In the genomic region with DNA sequence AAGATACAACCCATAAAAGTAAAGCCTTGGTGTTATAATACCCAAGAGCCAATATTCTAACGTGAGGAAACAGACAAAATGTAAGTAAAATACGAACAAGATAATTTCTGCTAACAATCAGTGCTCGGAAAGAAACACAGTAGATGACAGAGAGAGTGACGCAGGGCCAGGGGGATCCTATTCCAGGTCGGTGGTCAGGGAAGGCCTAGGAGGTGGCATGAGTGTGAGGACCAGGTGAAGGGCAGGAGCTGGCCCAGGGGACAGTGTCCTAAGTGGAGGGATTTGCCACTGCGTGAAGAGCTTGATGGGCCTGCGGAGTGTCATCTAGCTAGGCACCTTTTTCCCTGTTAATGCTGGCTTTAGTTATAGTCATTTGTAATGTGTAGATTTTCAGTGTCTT, we compare ENCODE assay signal across 28 cellular contexts. TPM values are rescaled to one million over a fixed set of nuclear protein-coding genes. Genes with fewer than 3 reads are reported as not detected.
A peak's percentile ranks its signal among the peaks of the same experiment; 100 is the strongest.
DNase-seq lines count a peak whose midpoint lies in the region; ATAC-seq, FAIRE-seq and TF ChIP-seq lines count a peak whose summit lies in the region.
"Had no signal": no experiment of that assay in that cellular context is flagged by ENCODE, and none has a peak within 500 bp of the region (broad histone marks: within the 10 kb centered on the region; RNA-seq: fewer than 3 reads in every experiment).

No MANE protein-coding gene starts in this region.

- no peaks in the 10 kb centered on the region for H3K27me3 Mint-ChIP-seq in activated naive CD8-positive, alpha-beta T cell treated with anti-CD3 and anti-CD28 coated beads for 36 hours
- H3K27me3 Mint-ChIP-seq: stimulated activated naive CD8-positive, alpha-beta T cell treated with anti-CD3 and anti-CD28 coated beads, Interleukin-15, Interleukin-2, amounts not matched to agents 100 ng/mL and 50 ng/mL, for 24 hours had no signal

- no peak for DNase-seq in right cardiac atrium
- no peak for DNase-seq in cardiac septum (ENCODE audit: low spot score)
- no peak for DNase-seq in GM12878 (ENCODE audit: low read depth, low spot score)
- no peak for DNase-seq in NCI-H2171 (lab: John Stamatoyannopoulos, UW)
- no peak for DNase-seq in brain microvascular endothelial cell
- DNase-seq in WERI-Rb-1, result no peak
- DNase-seq in activated naive CD8-positive, alpha-beta T cell treated with anti-CD3 and anti-CD28 coated beads for 36 hours, result no peak
- DNase-seq: activated CD4-positive, CD25-positive, alpha-beta regulatory T cell; activated gamma-delta T cell treated with Interleukin-2 at 50 U/mL for 16 hours; activated T-cell treated with anti-CD3 and anti-CD28 coated beads, Interleukin-2, amount 50 U/mL, for 4 hours; CD8-positive, alpha-beta T cell; effector CD8-positive, alpha-beta T cell; hippocampal formation; Karpas-422; lower lobe of right lung; NCI-H1417 treated with DMSO at 0.1 percent for 48 hours; NCI-H2081 treated with DMSO at 0.1 percent for 48 hours; NCI-H226; NCI-H774; SJCRH30; testis; uterus had no signal

- H3K4me3 ChIP-seq in right cardiac atrium (ENCODE audit: low read length) (no peak overlapping the region), GM12878 (no peak overlapping the region), neutrophil (ENCODE audit: low read depth in 1 of 2, low read length in 1 of 2) (no peak overlapping the region), brain microvascular endothelial cell (ENCODE audit: low read depth, low read length) (no peak overlapping the region), WERI-Rb-1 (ENCODE audit: low read depth, low read length) (no peak overlapping the region)
- H3K4me3 ChIP-seq: gastroesophageal sphincter, lower lobe of right lung, SJCRH30, testis, uterus had no signal

- H3K36me3 ChIP-seq in GM12878 (ENCODE audit: control insufficient read depth in 2 of 2, insufficient read depth in 2 of 2, low read length in 1 of 2), result peaks cover under 1 to 3% of the 10 kb centered on the region in 2 experiments
- no peaks in the 10 kb centered on the region for H3K36me3 ChIP-seq in neutrophil
- no peaks in the 10 kb centered on the region for H3K36me3 ChIP-seq in brain microvascular endothelial cell (replicated peaks)
- H3K36me3 ChIP-seq in WERI-Rb-1, result no peaks in the 10 kb centered on the region
- H3K36me3 ChIP-seq: gastroesophageal sphincter, lower lobe of right lung, SJCRH30, uterus had no signal

- H3K79me2 ChIP-seq in GM12878 (ENCODE audit: control insufficient read depth, insufficient read depth, low read length), result peaks cover 91% of the 10 kb centered on the region

- no peak overlapping the region for H3K4me3 Mint-ChIP-seq in activated naive CD8-positive, alpha-beta T cell treated with anti-CD3 and anti-CD28 coated beads for 36 hours
- H3K4me3 Mint-ChIP-seq: activated T-cell treated with anti-CD3 and anti-CD28 coated beads, Interleukin-2, amount 50 U/mL, for 4 hours; brain; CD8-positive, alpha-beta T cell; nephron; stimulated activated naive CD8-positive, alpha-beta T cell treated with anti-CD3 and anti-CD28 coated beads, Interleukin-15, Interleukin-2, amounts not matched to agents 100 ng/mL and 50 ng/mL, for 24 hours had no signal

- no peak for TF ChIP-seq RAD21 in GM12878 (IDR thresholded peaks at IDR 0.05; ENCODE audit: insufficient read depth, low read depth, low read length)

- H4K20me1 ChIP-seq in GM12878 (ENCODE audit: control insufficient read depth, insufficient read depth), result peaks cover under 1% of the 10 kb centered on the region; the same call in 1 of the 2 replicates

- no peak overlapping the region for H3K4me2 ChIP-seq in GM12878 (ENCODE audit: control insufficient read depth, insufficient read depth)

- H2AFZ ChIP-seq in GM12878 (ENCODE audit: control insufficient read depth, low read depth, low read length), result no peak overlapping the region

- no peaks in the 10 kb centered on the region for H3K9me3 ChIP-seq in right cardiac atrium (ENCODE audit: control insufficient read depth, low read length)
- H3K9me3 ChIP-seq in GM12878 (replicated peaks; ENCODE audit: control insufficient read depth, insufficient read depth, low read length), result no peaks in the 10 kb centered on the region
- H3K9me3 ChIP-seq in neutrophil, result no peaks in the 10 kb centered on the region
- H3K9me3 ChIP-seq in WERI-Rb-1 (ENCODE audit: severe bottlenecking), result no peaks in the 10 kb centered on the region
- H3K9me3 ChIP-seq: gastroesophageal sphincter, lower lobe of right lung, SJCRH30, testis, uterus had no signal

- peaks cover 3% of the 10 kb centered on the region for H3K9me3 Mint-ChIP-seq in activated naive CD8-positive, alpha-beta T cell treated with anti-CD3 and anti-CD28 coated beads for 36 hours
- H3K9me3 Mint-ChIP-seq: activated T-cell treated with anti-CD3 and anti-CD28 coated beads, Interleukin-2, amount 50 U/mL, for 4 hours; CD8-positive, alpha-beta T cell; nephron; stimulated activated naive CD8-positive, alpha-beta T cell treated with anti-CD3 and anti-CD28 coated beads, Interleukin-15, Interleukin-2, amounts not matched to agents 100 ng/mL and 50 ng/mL, for 24 hours had no signal

- peaks cover 11% of the 10 kb centered on the region for H3K4me1 Mint-ChIP-seq in activated naive CD8-positive, alpha-beta T cell treated with anti-CD3 and anti-CD28 coated beads for 36 hours

- CTCF ChIA-PET in GM12878 (lab: Yijun Ruan, JAX), result interaction anchor here (0.7 to 1.9 kb wide), 6 partner anchors 11 to 397 kb away, joined by 3 to 6 read pairs (median 4); no protein-coding TSS in a partner anchor

- BruUV-seq in GM12878 (replicated peaks; lab: Mats Ljungman, UMichigan), result no TSS peak

- H3K27ac ChIP-seq in right cardiac atrium (ENCODE audit: low read length) (no peak overlapping the region), GM12878 (ENCODE audit: control insufficient read depth, insufficient read depth) (no peak overlapping the region), neutrophil (peak overlapping the region; percentile 67), brain microvascular endothelial cell (no peak overlapping the region), WERI-Rb-1 (no peak overlapping the region)
- H3K27ac ChIP-seq: lower lobe of right lung, SJCRH30, testis, uterus had no signal

- ATAC-seq in right cardiac atrium, result peak; percentile 29 to 34
- 0 out of 3 replicates have a peak, but pooled peaks have one; percentile 10 for ATAC-seq in GM12878
- ATAC-seq: activated T-cell treated with anti-CD3 and anti-CD28 coated beads, Interleukin-2, amount 50 U/mL, for 4 hours; CD8-positive, alpha-beta T cell; gastroesophageal sphincter; lower lobe of right lung had no signal

- no peak overlapping the region for H3K27ac Mint-ChIP-seq in activated naive CD8-positive, alpha-beta T cell treated with anti-CD3 and anti-CD28 coated beads for 36 hours
- H3K27ac Mint-ChIP-seq: CD8-positive, alpha-beta T cell; stimulated activated naive CD8-positive, alpha-beta T cell treated with anti-CD3 and anti-CD28 coated beads, Interleukin-15, Interleukin-2, amounts not matched to agents 100 ng/mL and 50 ng/mL, for 24 hours had no signal

- 84% methylated on average over 7 of the region's 7 CpGs for WGBS in right cardiac atrium
- WGBS in GM12878 (ENCODE audit: insufficient coverage, insufficient replicate concordance, low lambda C conversion rate, missing lambda C conversion rate), result 95% methylated on average over 7 of the region's 7 CpGs

- no peak for TF ChIP-seq CTCF in GM12878 (IDR thresholded peaks at IDR 0.05 in 2 of 3, conservative IDR thresholded peaks at IDR 0.05 in 1 of 3; ENCODE audit: control insufficient read depth in 2 of 3, extremely low read depth in 1 of 3, insufficient read depth in 1 of 3, low read depth in 3 of 3, low read length in 3 of 3)
- no peak for TF ChIP-seq CTCF in neutrophil (IDR thresholded peaks at IDR 0.05)
- no peak for TF ChIP-seq CTCF in brain microvascular endothelial cell (IDR thresholded peaks at IDR 0.05; ENCODE audit: low read depth, low read length, missing control alignments)
- no peak for TF ChIP-seq CTCF in WERI-Rb-1 (IDR thresholded peaks at IDR 0.05; ENCODE audit: low read depth, low read length)

- no peaks in the 10 kb centered on the region for H3K27me3 ChIP-seq in right cardiac atrium (ENCODE audit: control insufficient read depth, insufficient read depth)
- H3K27me3 ChIP-seq in GM12878 (replicated peaks in 1 of 2; ENCODE audit: control insufficient read depth in 2 of 2, insufficient read depth in 2 of 2, low read length in 1 of 2), result no peaks in the 10 kb centered on the region
- H3K27me3 ChIP-seq in neutrophil, result no peaks in the 10 kb centered on the region
- no peaks in the 10 kb centered on the region for H3K27me3 ChIP-seq in brain microvascular endothelial cell (replicated peaks)
- H3K27me3 ChIP-seq in WERI-Rb-1 (ENCODE audit: insufficient read depth, low read depth, severe bottlenecking), result no peaks in the 10 kb centered on the region
- H3K27me3 ChIP-seq: gastroesophageal sphincter, SJCRH30, testis, uterus had no signal

- SMC1A ChIA-PET in GM12878 (lab: Charles Lee; ENCODE audit: uncharacterized antibody, unreplicated experiment), result interaction anchor here (0.6 to 2.9 kb wide), 11 partner anchors 10 to 1020 kb away, joined by 3 to 16 read pairs (median 4); no protein-coding TSS in a partner anchor

- no peak overlapping the region for H3K9ac ChIP-seq in GM12878 (ENCODE audit: control insufficient read depth, insufficient read depth, low read length)

- RAD21 ChIA-PET in GM12878 (lab: Charles Lee; ENCODE audit: unreplicated experiment), result interaction anchor here (0.7 to 1.9 kb wide), 4 partner anchors 12 to 1071 kb away, joined by 3 to 5 read pairs (median 4); no protein-coding TSS in a partner anchor

- POLR2A ChIA-PET in GM12878 (lab: Charles Lee), result interaction anchor here (0.5 to 3.2 kb wide), 9 partner anchors 13 to 238 kb away, joined by 3 to 14 read pairs (median 3); no protein-coding TSS in a partner anchor

- TF ChIP-seq POLR2A in GM12878 (IDR thresholded peaks at IDR 0.05; ENCODE audit: low read depth, low read length), result no peak

- in situ Hi-C loops in GM12878 (cut with MboI), result no loop called here
- in situ Hi-C loops in brain microvascular endothelial cell (cut with HindIII; ENCODE audit: low pct_ligation_motif_present, low sequenced_read_pairs), result no loop called here

- peaks cover 11% of the 10 kb centered on the region for H3K36me3 Mint-ChIP-seq in activated naive CD8-positive, alpha-beta T cell treated with anti-CD3 and anti-CD28 coated beads for 36 hours

- H3K4me1 ChIP-seq in right cardiac atrium (ENCODE audit: control insufficient read depth, insufficient read depth, low read length) (peaks cover 4% of the 10 kb centered on the region), GM12878 (ENCODE audit: control insufficient read depth, insufficient read depth, low read length) (peaks cover 12% of the 10 kb centered on the region), neutrophil (ENCODE audit: control insufficient read depth in 1 of 2, insufficient read depth in 1 of 2, low read depth in 1 of 2, low read length in 1 of 2) (peaks cover 30 to 46% of the 10 kb centered on the region in 2 experiments)
- H3K4me1 ChIP-seq: testis, uterus had no signal

- intact Hi-C loops in right cardiac atrium (cut with DNase I), result no loop called here
- intact Hi-C loops in cardiac septum (cut with DNase I), result no loop called here
- intact Hi-C loops in GM12878 (cut with micrococcal nuclease; ENCODE audit: unreplicated experiment), result no loop called here

- no peak for TF ChIP-seq EP300 in GM12878 (IDR thresholded peaks at IDR 0.05; ENCODE audit: borderline replicate concordance in 1 of 2, control insufficient read depth in 1 of 2, low read depth in 2 of 2, low read length in 2 of 2)

- FAIRE-seq in GM12878 (lab: Jason Lieb, UNC), result no peak
- FAIRE-seq: A204.1 had no signal

RNA-seq across cellular contexts. Expression of a gene that starts 35.3 kb away (rescaled TPM):
- total RNA-seq in right cardiac atrium, result 10 to 100 TPM in 3 of 4 donors, 1 to 10 TPM in 1; 9.9 to 31.4 (median 11.7) TPM
- 2.9 TPM for polyA plus RNA-seq in right cardiac atrium
- 18.4 TPM for total RNA-seq in cardiac septum
- total RNA-seq in GM12878 (2013; cell fraction: nucleolus; rRNA removed), result 109 and 115 TPM in 2 replicates
- total RNA-seq in GM12878 (2014; rRNA removed), result 24.0 and 24.9 TPM in 2 replicates
- 26.3 and 28.4 TPM in 2 replicates for total RNA-seq in GM12878 (2014; rRNA removed; fragmentation: Illumina TruSeq; extraction: Trizol)
- total RNA-seq in GM12878 (2021), result 69.7 and 74.8 TPM in 2 replicates
- 18.0 TPM for polyA plus RNA-seq in GM12878 (2011; ENCODE audit: low read depth)
- polyA plus RNA-seq in GM12878 (2011; rRNA removed), result 27.2 and 29.7 TPM in 2 replicates
- polyA plus RNA-seq in GM12878 (2011; cell fraction: cytosol; rRNA removed), result 21.0 and 26.5 TPM in 2 replicates
- 53.6 and 57.2 TPM in 2 replicates for polyA plus RNA-seq in GM12878 (2011; cell fraction: nucleus; rRNA removed)
- polyA plus RNA-seq in GM12878 (2012), result 22.0 and 25.1 TPM in 2 replicates
- polyA plus RNA-seq in GM12878 (2014; fragmentation: Illumina TruSeq; extraction: Trizol), result 32.6 and 34.6 TPM in 2 replicates
- polyA plus RNA-seq in GM12878 (2014; fragmentation: Nextera tagmentation; extraction: Ambion mirVana), result 10 to 100 TPM in 1 of 2 experiments, 1 to 10 TPM in 1; 6.6 to 10.4 TPM
- polyA plus RNA-seq in GM12878 (2014; rRNA removed), result 25.1 and 26.3 TPM in 2 replicates
- 10 to 100 TPM in 1 of 2 experiments, 1 to 10 TPM in 1; 7.8 to 12.5 TPM for polyA plus RNA-seq in GM12878 (2016; fragmentation: Nextera tagmentation; extraction: Ambion mirVana)
- 52.2 and 65.0 TPM in 2 replicates for polyA minus RNA-seq in GM12878 (2011; rRNA and poly(A)+ RNA removed)
- polyA minus RNA-seq in GM12878 (2011; cell fraction: cytosol; rRNA and poly(A)+ RNA removed), result 23.9 and 25.7 TPM in 2 replicates
- 74.2 and 133 TPM in 2 replicates for polyA minus RNA-seq in GM12878 (2011; cell fraction: nucleus; rRNA and poly(A)+ RNA removed)
- total RNA-seq in activated naive CD8-positive, alpha-beta T cell treated with anti-CD3 and anti-CD28 coated beads for 36 hours, result 10 to 100 TPM; 21.6 to 23.7 TPM
